ENCODE assay signal across 20 cellular contexts in genomic region chr3:59754456-59754855, GRCh38.
DNase-seq lines count a peak whose midpoint lies in the region; ATAC-seq lines count a peak whose summit lies in the region.
"Had no signal": no experiment of that assay in that cellular context is flagged by ENCODE, and none has a peak within 500 bp of the region (broad histone marks: within the 10 kb centered on the region; RNA-seq: fewer than 3 reads in every experiment).

No MANE protein-coding gene starts in this region.

- H3K27me3 Mint-ChIP-seq in activated naive CD4-positive, alpha-beta T cell treated with anti-CD3 and anti-CD28 coated beads, Interleukin-2, amount 50 U/mL, for 24 hours, result no peaks in the 10 kb centered on the region
- H3K27me3 Mint-ChIP-seq in activated naive CD4-positive, alpha-beta T cell treated with anti-CD3 and anti-CD28 coated beads for 36 hours (ENCODE audit: low read depth), result no peaks in the 10 kb centered on the region

- H3K4me3 Mint-ChIP-seq in activated naive CD4-positive, alpha-beta T cell treated with anti-CD3 and anti-CD28 coated beads, Interleukin-2, amount 50 U/mL, for 24 hours, result peak overlapping the region; percentile 1
- no peak overlapping the region for H3K4me3 Mint-ChIP-seq in activated naive CD4-positive, alpha-beta T cell treated with anti-CD3 and anti-CD28 coated beads for 36 hours
- H3K4me3 Mint-ChIP-seq: CD4-positive, CD25-positive, alpha-beta regulatory T cell had no signal

- H3K36me3 ChIP-seq in adipocyte (ENCODE audit: control insufficient read depth, insufficient read depth, low read length, severe bottlenecking), result no peaks in the 10 kb centered on the region

- no peaks in the 10 kb centered on the region for H3K9me3 Mint-ChIP-seq in activated naive CD4-positive, alpha-beta T cell treated with anti-CD3 and anti-CD28 coated beads, Interleukin-2, amount 50 U/mL, for 24 hours
- H3K9me3 Mint-ChIP-seq in activated naive CD4-positive, alpha-beta T cell treated with anti-CD3 and anti-CD28 coated beads for 36 hours, result no peaks in the 10 kb centered on the region

- CTCF ChIA-PET in activated naive CD4-positive, alpha-beta T cell treated with anti-CD3 and anti-CD28 coated beads for 36 hours (lab: Charles Lee), result no interaction called here

- no peak for ATAC-seq in HG03439 (IDR thresholded peaks at IDR 0.05; ENCODE audit: unreplicated experiment)
- ATAC-seq: A549, Panc1 had no signal

- H3K4me1 ChIP-seq in adipocyte (ENCODE audit: control insufficient read depth, insufficient read depth, low read length), result peaks cover 8% of the 10 kb centered on the region
- H3K4me1 ChIP-seq: A549 had no signal

- H3K36me3 Mint-ChIP-seq in activated naive CD4-positive, alpha-beta T cell treated with anti-CD3 and anti-CD28 coated beads, Interleukin-2, amount 50 U/mL, for 24 hours, result peaks cover 38% of the 10 kb centered on the region
- H3K36me3 Mint-ChIP-seq in activated naive CD4-positive, alpha-beta T cell treated with anti-CD3 and anti-CD28 coated beads for 36 hours (ENCODE audit: low read depth), result peaks cover 28% of the 10 kb centered on the region

- H3K9me3 ChIP-seq in adipocyte (ENCODE audit: control insufficient read depth, low read length), result no peaks in the 10 kb centered on the region
- H3K9me3 ChIP-seq: A549 had no signal

- H3K27me3 ChIP-seq in adipocyte (replicated peaks; ENCODE audit: control insufficient read depth, insufficient read depth, low read length), result no peaks in the 10 kb centered on the region

- no peak for DNase-seq in activated naive CD4-positive, alpha-beta T cell treated with anti-CD3 and anti-CD28 coated beads for 36 hours
- DNase-seq in GM04503 (ENCODE audit: low read depth) (peak; percentile 50), adipocyte (ENCODE audit: low read depth) (peak; percentile 34), NCI-H526 treated with DMSO at 0.1 percent for 48 hours (lab: John Stamatoyannopoulos, UW) (no peak), cortex of kidney (lab: John Stamatoyannopoulos, UW) (no peak)
- DNase-seq: AML-193; Calu3; CD4-positive, CD25-positive, alpha-beta regulatory T cell; DMS79; GF-D8; H7; Karpas-422; NCI-H1105; NCI-H1694; NCI-H2227 treated with DMSO at 0.1 percent for 48 hours; NCI-H524 had no signal

- H3K4me1 Mint-ChIP-seq in activated naive CD4-positive, alpha-beta T cell treated with anti-CD3 and anti-CD28 coated beads, Interleukin-2, amount 50 U/mL, for 24 hours, result peaks cover 87% of the 10 kb centered on the region
- H3K4me1 Mint-ChIP-seq in activated naive CD4-positive, alpha-beta T cell treated with anti-CD3 and anti-CD28 coated beads for 36 hours (ENCODE audit: low read depth), result peaks cover 66% of the 10 kb centered on the region

- no peak overlapping the region for H3K9ac ChIP-seq in adipocyte (ENCODE audit: low read length)

- intact Hi-C loops in activated naive CD4-positive, alpha-beta T cell treated with anti-CD3 and anti-CD28 coated beads for 36 hours (cut with micrococcal nuclease), result loop anchor here (10.0 kb wide), 1 partner anchor 330 kb away; no protein-coding TSS in a partner anchor

- peak overlapping the region; percentile 55 for H3K27ac Mint-ChIP-seq in activated naive CD4-positive, alpha-beta T cell treated with anti-CD3 and anti-CD28 coated beads, Interleukin-2, amount 50 U/mL, for 24 hours
- no peak overlapping the region for H3K27ac Mint-ChIP-seq in activated naive CD4-positive, alpha-beta T cell treated with anti-CD3 and anti-CD28 coated beads for 36 hours

- H3K4me3 ChIP-seq in adipocyte (ENCODE audit: low read length), result no peak overlapping the region
- H3K4me3 ChIP-seq: A549 had no signal

Comparison
In these comparisons a context has a peak if more than half of its experiments do, and no peak if none do; other contexts are left out.
1. DNase-seq: peak in GM04503 (single experiment) and adipocyte (single experiment); none in activated naive CD4-positive, alpha-beta T cell treated with anti-CD3 and anti-CD28 coated beads for 36 hours (single experiment), NCI-H526 treated with DMSO at 0.1 percent for 48 hours (single experiment) and cortex of kidney (single experiment).